Comparison of ENCODE assay signal across 24 cellular contexts in the genomic region with DNA sequence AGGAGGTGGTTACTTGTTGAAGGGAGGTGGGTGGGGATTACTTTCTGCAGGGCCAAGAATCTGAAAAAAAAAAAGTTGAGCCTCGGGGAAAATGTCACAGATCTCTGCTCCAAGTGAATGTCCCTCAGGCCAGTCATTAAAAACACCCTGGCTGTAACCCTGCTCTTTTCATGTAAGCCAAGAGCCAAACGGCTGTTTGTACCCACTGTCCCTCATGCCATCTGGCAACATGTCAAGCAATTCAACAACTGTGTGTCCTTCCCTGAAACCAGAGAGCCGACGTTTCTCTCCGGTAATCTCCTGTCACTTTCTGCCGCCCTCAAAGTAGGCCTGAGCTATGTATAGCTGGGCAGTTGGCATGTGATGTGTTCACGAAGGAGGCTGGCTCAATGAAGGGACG. TPM values are rescaled to one million over a fixed set of nuclear protein-coding genes. Genes with fewer than 3 reads are reported as not detected.
A peak's percentile ranks its signal among the peaks of the same experiment; 100 is the strongest.
DNase-seq lines count a peak whose midpoint lies in the region; ATAC-seq and TF ChIP-seq lines count a peak whose summit lies in the region.
"Had no signal": no experiment of that assay in that cellular context is flagged by ENCODE, and none has a peak within 500 bp of the region (broad histone marks: within the 10 kb centered on the region; RNA-seq: fewer than 3 reads in every experiment).

No MANE protein-coding gene starts in this region.

- no peak for TF ChIP-seq POLR2A in body of pancreas (IDR thresholded peaks at IDR 0.05)

- WGBS in body of pancreas, 2 donors = 35 to 47% methylated on average over 7 to 8 of the region's 8 CpGs
- 15 to 20% (median 18%) methylated on average over 8 of the region's 8 CpGs for WGBS in psoas muscle, 3 donors

- H3K36me3 ChIP-seq in body of pancreas (replicated peaks in 1 of 2; ENCODE audit: insufficient read depth in 1 of 2, low read depth in 2 of 2) (no peaks in the 10 kb centered on the region), psoas muscle (ENCODE audit: insufficient read depth in 1 of 2, low read depth in 1 of 2) (peaks cover 0 to under 1% of the 10 kb centered on the region in 2 donors)
- H3K36me3 ChIP-seq: neutrophil had no signal

- H3K4me3 ChIP-seq in LNCaP clone FGC (ENCODE audit: low read depth, low read length) (no peak overlapping the region), body of pancreas (no peak overlapping the region), psoas muscle (peak overlapping the region; percentile 16)
- H3K4me3 ChIP-seq: mucosa of descending colon, testis had no signal

- H3K27me3 ChIP-seq in body of pancreas (no peaks in the 10 kb centered on the region), psoas muscle (ENCODE audit: insufficient read depth in 3 of 3, low read length in 2 of 3) (no peaks in the 10 kb centered on the region)
- H3K27me3 ChIP-seq: testis had no signal

- TF ChIP-seq CTCF in LNCaP clone FGC (IDR thresholded peaks at IDR 0.05; ENCODE audit: control insufficient read depth, extremely low read depth, insufficient read depth) (no peak), body of pancreas (IDR thresholded peaks at IDR 0.05) (no peak), psoas muscle (IDR thresholded peaks at IDR 0.05) (no peak)

- H3K9me3 ChIP-seq in body of pancreas (no peaks in the 10 kb centered on the region), psoas muscle (no peaks in the 10 kb centered on the region)
- H3K9me3 ChIP-seq: Caco-2, mucosa of descending colon, neutrophil, testis had no signal

- peaks cover 10% of the 10 kb centered on the region for H3K4me1 ChIP-seq in body of pancreas
- peaks cover 65% of the 10 kb centered on the region for H3K4me1 ChIP-seq in psoas muscle
- H3K4me1 ChIP-seq: Caco-2, testis had no signal

- ATAC-seq in body of pancreas (peak; percentile 53), psoas muscle (peak; percentile 85 to 94 (median 88)), GM19351 (IDR thresholded peaks at IDR 0.05; ENCODE audit: unreplicated experiment) (no peak), GM19397 (IDR thresholded peaks at IDR 0.05; ENCODE audit: unreplicated experiment) (no peak)
- ATAC-seq: activated CD4-positive, CD25-positive, alpha-beta regulatory T cell treated with anti-CD3 and anti-CD28 coated beads, Interleukin-2, amount 50 U/mL, for 24 hours; activated CD8-positive, alpha-beta T cell treated with anti-CD3 and anti-CD28 coated beads for 36 hours; esophagus mucosa; HCT116; mucosa of descending colon; Panc1 had no signal

- intact Hi-C loops in body of pancreas (cut with DNase I) = no loop called here
- intact Hi-C loops in psoas muscle (cut with DNase I) = loop anchor here in 1 of 2 donors (1.0 to 5.0 kb wide), 2 partner anchors 13 to 562 kb away; no protein-coding TSS in a partner anchor

- DNase-seq in LNCaP clone FGC (ENCODE audit: low read depth) (peak; percentile 43), body of pancreas (peak; percentile 21 to 60 (median 48)), left kidney (ENCODE audit: low read depth, low spot score) (peak; percentile 66), psoas muscle (peak; percentile 33 to 74), SIG-M5 (lab: John Stamatoyannopoulos, UW) (no peak)
- DNase-seq in activated CD8-positive, alpha-beta memory T cell treated with anti-CD3 and anti-CD28 coated beads for 24 hours = no peak
- DNase-seq: activated CD8-positive, alpha-beta T cell treated with anti-CD3 and anti-CD28 coated beads for 36 hours; activated naive CD4-positive, alpha-beta T cell treated with Interleukin-2 at 50 U/mL for 16 hours; activated T-cell treated with anti-CD3 and anti-CD28 coated beads, Interleukin-2, amount 50 U/mL, for 1 hour; Caco-2; cerebellar nuclear complex; effector CD4-positive, alpha-beta T cell; mucosa of descending colon; NCI-H1417 treated with DMSO at 0.1 percent for 48 hours; T-helper 9 cell; testis had no signal

- H3K27ac ChIP-seq in body of pancreas (no peak overlapping the region), psoas muscle (peak overlapping the region; percentile 90)
- H3K27ac ChIP-seq: neutrophil, testis had no signal

RNA-seq across cellular contexts. Expression of gene CASQ2, which starts 14.7 kb away (rescaled TPM):
- total RNA-seq in body of pancreas = under 1 TPM in 1 of 2 donors, not detected in 1; 0.26 TPM
- 100 to 1,000 TPM in 2 of 4 donors, 10 to 100 TPM in 2; 56.4 to 271 (median 148) TPM for total RNA-seq in psoas muscle
- 10 to 100 TPM; 68.3 to 85.0 (median 84.0) TPM for polyA plus RNA-seq in psoas muscle
- total RNA-seq: activated CD8-positive, alpha-beta T cell treated with anti-CD3 and anti-CD28 coated beads for 36 hours had no signal
- polyA plus RNA-seq: BJ had no signal

Comparison
In these comparisons a context has a peak if more than half of its experiments do, and no peak if none do; other contexts are left out.
1. DNase-seq: peak in LNCaP clone FGC (single experiment), body of pancreas (4 of 4), left kidney (single experiment) and psoas muscle (2 of 2); none in SIG-M5 (single experiment) and activated CD8-positive, alpha-beta memory T cell treated with anti-CD3 and anti-CD28 coated beads for 24 hours (single experiment).
2. ATAC-seq: peak in body of pancreas (single experiment) and psoas muscle (4 of 4); none in GM19351 (single experiment) and GM19397 (single experiment).
3. RNA of gene CASQ2, which starts 14.7 kb away (total RNA-seq): 56.4 to 271 TPM in psoas muscle; 0.26 TPM in body of pancreas; every median in the first group is over 10 times any median in the second.